ENCODE assay signal across 19 cellular contexts in the genomic region with DNA sequence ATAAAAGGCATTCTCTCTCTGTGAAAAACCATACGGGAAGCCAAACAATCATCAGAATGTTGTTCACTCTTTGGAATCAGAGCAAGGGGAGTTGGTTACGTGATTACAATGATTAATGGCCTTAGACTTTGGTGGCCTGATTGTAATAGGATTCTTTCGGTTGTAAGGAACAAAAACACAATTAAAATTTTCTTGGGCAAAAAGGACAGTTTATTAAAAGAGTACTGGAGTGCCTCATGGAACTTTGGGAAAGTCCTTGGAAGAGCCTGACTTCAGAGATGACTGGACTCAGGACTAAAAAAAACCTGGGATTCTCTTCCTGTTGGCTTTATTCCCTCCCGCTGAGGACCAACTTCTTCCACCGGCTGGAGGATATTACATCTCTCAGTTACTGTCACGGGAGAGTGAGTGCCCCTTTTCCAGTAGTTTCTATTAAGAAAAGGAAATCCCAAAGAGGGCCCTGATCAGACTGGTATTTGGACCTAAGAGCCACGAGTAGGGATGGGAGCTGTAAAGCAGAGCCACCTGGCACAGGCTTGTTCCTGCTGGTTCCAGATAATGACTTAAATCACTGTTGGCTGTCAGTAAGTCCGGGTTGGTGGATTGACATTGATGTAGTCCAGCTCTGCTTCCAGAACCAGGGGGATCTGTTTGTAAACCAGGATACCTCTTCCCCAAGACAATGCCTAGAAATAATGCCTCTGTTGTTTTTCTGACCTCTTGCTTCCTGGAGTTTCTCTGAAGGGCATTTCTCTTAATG. TPM values are rescaled to one million over a fixed set of nuclear protein-coding genes. Genes with fewer than 3 reads are reported as not detected.
DNase-seq lines count a peak whose midpoint lies in the region; TF ChIP-seq lines count a peak whose summit lies in the region.
"Had no signal": no experiment of that assay in that cellular context is flagged by ENCODE, and none has a peak within 500 bp of the region (broad histone marks: within the 10 kb centered on the region; RNA-seq: fewer than 3 reads in every experiment).

No MANE protein-coding gene starts in this region.

- H3K4me1 ChIP-seq in mesendoderm (ENCODE audit: control insufficient read depth, low read depth, low read length) = no peaks in the 10 kb centered on the region
- H3K4me1 ChIP-seq in sigmoid colon = peaks cover 0 to 10% (median 4%) of the 10 kb centered on the region in 4 donors
- H3K4me1 ChIP-seq: thyroid gland had no signal

- peak overlapping the region; percentile 52 for H3K4ac ChIP-seq in mesendoderm (ENCODE audit: low read depth, low read length)

- no peaks in the 10 kb centered on the region for H3K9me3 ChIP-seq in sigmoid colon
- H3K9me3 ChIP-seq: thyroid gland had no signal

- peaks cover 60% of the 10 kb centered on the region for H3K4me1 Mint-ChIP-seq in HFFc6 (ENCODE audit: low read depth)
- H3K4me1 Mint-ChIP-seq: activated CD4-positive, alpha-beta T cell treated with anti-CD3 and anti-CD28 coated beads, Interleukin-2, amount 10 ng/mL, durations not matched to agents 24 days and 14 days; activated naive CD8-positive, alpha-beta T cell treated with anti-CD3 and anti-CD28 coated beads, Interleukin-2, amount 50 U/mL, for 24 hours; natural killer cell had no signal

- H3K56ac ChIP-seq in mesendoderm (ENCODE audit: low read length) = no peak overlapping the region

- peaks cover 2% of the 10 kb centered on the region for H3K27me3 Mint-ChIP-seq in HFFc6 (ENCODE audit: insufficient read depth)
- H3K27me3 Mint-ChIP-seq: activated naive CD8-positive, alpha-beta T cell treated with anti-CD3 and anti-CD28 coated beads, Interleukin-2, amount 50 U/mL, for 24 hours had no signal

- intact Hi-C loops in sigmoid colon (cut with DNase I) = no loop called here

- H3K27me3 ChIP-seq in mesendoderm (ENCODE audit: insufficient read depth, low read length, poor library complexity) = no peaks in the 10 kb centered on the region
- no peaks in the 10 kb centered on the region for H3K27me3 ChIP-seq in sigmoid colon
- H3K27me3 ChIP-seq: thyroid gland had no signal

- H2BK15ac ChIP-seq in mesendoderm (replicated peaks; ENCODE audit: low read depth) = no peak overlapping the region

- no peak overlapping the region for H3K18ac ChIP-seq in mesendoderm (ENCODE audit: low read length)

- H3K36me3 ChIP-seq in mesendoderm (ENCODE audit: control insufficient read depth, insufficient read depth, low read length) (no peaks in the 10 kb centered on the region), sigmoid colon (no peaks in the 10 kb centered on the region)
- H3K36me3 ChIP-seq: thyroid gland had no signal

- H4K5ac ChIP-seq in mesendoderm (ENCODE audit: low read length) = no peak overlapping the region

- DNase-seq in AG09309 (ENCODE audit: low read depth) = peak; percentile 23
- peak; percentile 30 for DNase-seq in HFFc6
- DNase-seq in fibroblast of mammary gland (ENCODE audit: low read depth) = peak; percentile 34
- DNase-seq in mesendoderm = peak; percentile 31
- no peak for DNase-seq in sigmoid colon
- DNase-seq in midbrain (lab: John Stamatoyannopoulos, UW) = no peak
- DNase-seq in COLO829 (ENCODE audit: low spot score) = no peak
- DNase-seq in T-helper 9 cell = no peak
- DNase-seq: activated CD4-positive, alpha-beta T cell treated with anti-CD3 and anti-CD28 coated beads, Interleukin-2, amount 10 ng/mL, durations not matched to agents 24 days and 14 days; activated naive CD8-positive, alpha-beta T cell treated with anti-CD3 and anti-CD28 coated beads, Interleukin-2, amount 50 U/mL, for 24 hours; activated T-cell treated with anti-CD3 and anti-CD28 coated beads, Interleukin-2, amount 50 U/mL, for 4 hours; AML-193; DMS 273 treated with DMSO at 0.1 percent for 48 hours; natural killer cell; SHP77 treated with DMSO at 0.1 percent for 48 hours; stimulated activated CD4-positive, alpha-beta T cell treated with anti-CD3 and anti-CD28 coated beads, Interleukin-4, amount 100 ng/mL, for 1 hour; thyroid gland had no signal

- peaks cover 5% of the 10 kb centered on the region; the same call in 1 of the 2 replicates for H3K36me3 Mint-ChIP-seq in HFFc6 (ENCODE audit: low read depth)
- H3K36me3 Mint-ChIP-seq: natural killer cell had no signal

- no CpG with 5 or more reads among the region's 8 CpGs for WGBS in mesendoderm (ENCODE audit: extremely low coverage, insufficient coverage, low lambda C conversion rate)
- 60% methylated on average over 8 of the region's 8 CpGs for WGBS in sigmoid colon, 2 donors

- TF ChIP-seq EP300 in sigmoid colon (IDR thresholded peaks at IDR 0.05) = no peak

- no peak overlapping the region for H2BK120ac ChIP-seq in mesendoderm (ENCODE audit: low read depth, low read length)

- no peak overlapping the region for H2AK5ac ChIP-seq in mesendoderm (ENCODE audit: low read length)

- no peak overlapping the region for H3K4me2 ChIP-seq in mesendoderm (ENCODE audit: low read length)

- peak overlapping the region; percentile 38; the same call in 1 of the 2 replicates for H3K4me3 Mint-ChIP-seq in HFFc6
- H3K4me3 Mint-ChIP-seq: activated CD4-positive, alpha-beta T cell treated with anti-CD3 and anti-CD28 coated beads, Interleukin-2, amount 10 ng/mL, durations not matched to agents 24 days and 14 days; activated naive CD8-positive, alpha-beta T cell treated with anti-CD3 and anti-CD28 coated beads, Interleukin-2, amount 50 U/mL, for 24 hours; activated T-cell treated with anti-CD3 and anti-CD28 coated beads, Interleukin-2, amount 50 U/mL, for 4 hours; natural killer cell had no signal

- no peaks in the 10 kb centered on the region for H3K9me3 Mint-ChIP-seq in HFFc6
- H3K9me3 Mint-ChIP-seq: activated CD4-positive, alpha-beta T cell treated with anti-CD3 and anti-CD28 coated beads, Interleukin-2, amount 10 ng/mL, durations not matched to agents 24 days and 14 days; activated naive CD8-positive, alpha-beta T cell treated with anti-CD3 and anti-CD28 coated beads, Interleukin-2, amount 50 U/mL, for 24 hours had no signal

- no peak overlapping the region for H3K4me3 ChIP-seq in AG09309 (ENCODE audit: control insufficient read depth, low read depth, low read length)
- no peak overlapping the region for H3K4me3 ChIP-seq in fibroblast of mammary gland (ENCODE audit: control insufficient read depth, low read depth, low read length)
- no peak overlapping the region for H3K4me3 ChIP-seq in mesendoderm (ENCODE audit: low read length)
- H3K4me3 ChIP-seq in sigmoid colon = no peak overlapping the region
- H3K4me3 ChIP-seq: thyroid gland had no signal

- peak overlapping the region; percentile 67 for H3K27ac Mint-ChIP-seq in HFFc6
- H3K27ac Mint-ChIP-seq: activated CD4-positive, alpha-beta T cell treated with anti-CD3 and anti-CD28 coated beads, Interleukin-2, amount 10 ng/mL, durations not matched to agents 24 days and 14 days; activated naive CD8-positive, alpha-beta T cell treated with anti-CD3 and anti-CD28 coated beads, Interleukin-2, amount 50 U/mL, for 24 hours; natural killer cell had no signal

- no peak for TF ChIP-seq CTCF in AG09309 (IDR thresholded peaks at IDR 0.05; ENCODE audit: control insufficient read depth, insufficient read depth, low read depth, low read length, missing control alignments)
- TF ChIP-seq CTCF in HFFc6 (IDR thresholded peaks at IDR 0.05) = no peak
- TF ChIP-seq CTCF in fibroblast of mammary gland (conservative IDR thresholded peaks at IDR 0.05; ENCODE audit: control insufficient read depth, insufficient read depth, low read depth, low read length) = no peak
- no peak for TF ChIP-seq CTCF in sigmoid colon (IDR thresholded peaks at IDR 0.05)

- H3K23ac ChIP-seq in mesendoderm (ENCODE audit: low read length) = no peak overlapping the region

- H3K9ac ChIP-seq in mesendoderm (ENCODE audit: low read length) = no peak overlapping the region

- H3K79me2 ChIP-seq in mesendoderm (ENCODE audit: control insufficient read depth, insufficient read depth, low read length) = no peaks in the 10 kb centered on the region

- H3K79me1 ChIP-seq in mesendoderm (ENCODE audit: low read length) = no peaks in the 10 kb centered on the region

- no peak overlapping the region for H3K27ac ChIP-seq in mesendoderm (ENCODE audit: low read depth, low read length)
- no peak overlapping the region for H3K27ac ChIP-seq in sigmoid colon
- H3K27ac ChIP-seq: epithelial cell of prostate, thyroid gland had no signal

- no peak overlapping the region for H4K8ac ChIP-seq in mesendoderm (ENCODE audit: low read depth, low read length)

- no peak overlapping the region for H2BK5ac ChIP-seq in mesendoderm (ENCODE audit: low read length)

- no peak for TF ChIP-seq POLR2A in sigmoid colon (IDR thresholded peaks at IDR 0.05)

RNA-seq across cellular contexts. Expression of a gene that starts 53.9 kb away (rescaled TPM):
- under 1 TPM in 1 of 6 experiments, not detected in 5; 0.32 TPM for total RNA-seq in HFFc6 (2021; fragmentation: NEBNext Ultra II Directional; extraction: Animal tissue kit (Norgen Biotek cat#: 25700))
- polyA plus RNA-seq in mesendoderm (2013, experiment 1 of 2) = 18.4 TPM
- polyA plus RNA-seq in mesendoderm (2013, experiment 2 of 2) = 19.3 TPM
- not detected for total RNA-seq in sigmoid colon
- under 1 TPM in 1 of 3 donors, not detected in 2; 0.22 TPM for polyA plus RNA-seq in sigmoid colon
- total RNA-seq: activated CD4-positive, alpha-beta T cell treated with anti-CD3 and anti-CD28 coated beads, Interleukin-2, amount 10 ng/mL, durations not matched to agents 24 days and 14 days; activated T-cell treated with anti-CD3 and anti-CD28 coated beads, Interleukin-2, amount 50 U/mL, for 4 hours; lower leg skin; natural killer cell; thyroid gland had no signal

Comparison
In these comparisons a context has a peak if more than half of its experiments do, and no peak if none do; other contexts are left out.
1. DNase-seq: peak in AG09309 (single experiment), HFFc6 (single experiment), fibroblast of mammary gland (single experiment) and mesendoderm (single experiment); none in sigmoid colon (single experiment), midbrain (single experiment), COLO829 (single experiment) and T-helper 9 cell (single experiment).